ENCODE assay signal across 25 cellular contexts in genomic region chr12:57169046-57169795, GRCh38. TPM values are rescaled to one million over a fixed set of nuclear protein-coding genes. Genes with fewer than 3 reads are reported as not detected.
"Had no signal": no experiment of that assay in that cellular context is flagged by ENCODE, and none has a peak within 500 bp of the region (broad histone marks: within the 10 kb centered on the region; RNA-seq: fewer than 3 reads in every experiment).

No MANE protein-coding gene starts in this region.

- H3K27me3 ChIP-seq: breast epithelium, right atrium auricular region, spleen, uterus had no signal

- DNase-seq: activated CD4-positive, alpha-beta memory T cell treated with anti-CD3 and anti-CD28 coated beads for 36 hours; activated CD4-positive, alpha-beta T cell treated with anti-CD3 and anti-CD28 coated beads for 48 hours; activated CD8-positive, alpha-beta memory T cell treated with anti-CD3 and anti-CD28 coated beads, Interleukin-2, amount 50 U/mL, for 4 hours; activated effector memory CD4-positive, alpha-beta T cell treated with anti-CD3 and anti-CD28 coated beads, Interleukin-2, amount 50 U/mL, for 16 hours; activated naive CD4-positive, alpha-beta T cell treated with anti-CD3 and anti-CD28 coated beads for 36 hours; activated naive CD8-positive, alpha-beta T cell treated with anti-CD3 and anti-CD28 coated beads, Interleukin-2, amount 10 ng/mL, durations not matched to agents 7 days and 5 days; activated T-cell treated with anti-CD3 and anti-CD28 coated beads, Interleukin-2, amount 50 U/mL, for 1 hour; dermis blood vessel endothelial cell; effector CD8-positive, alpha-beta T cell; hippocampal formation; immature natural killer cell; kidney; midbrain; naive thymus-derived CD4-positive, alpha-beta T cell; spleen; stimulated activated CD4-positive, alpha-beta T cell treated with anti-CD3 and anti-CD28 coated beads, Interleukin-2, amount 100 ng/mL, for 48 hours; stimulated activated naive CD4-positive, alpha-beta T cell treated with Interleukin-2 at 50 U/mL for 16 hours; SW 1271; T-helper 9 cell; uterus; WERI-Rb-1 had no signal

- H3K27ac ChIP-seq: right atrium auricular region, spleen, WERI-Rb-1 had no signal

- H3K4me1 ChIP-seq: breast epithelium, right atrium auricular region, spleen, uterus had no signal

- H3K36me3 ChIP-seq: breast epithelium, uterus, WERI-Rb-1 had no signal

- H3K9me3 ChIP-seq: breast epithelium, right atrium auricular region, spleen, uterus had no signal

- H3K4me3 ChIP-seq: breast epithelium, right atrium auricular region, spleen, uterus had no signal

RNA-seq across cellular contexts. Expression of gene LRP1-AS, which starts 21.8 kb away (rescaled TPM):
- polyA plus RNA-seq: fibroblast of lung; immature natural killer cell; naive thymus-derived CD4-positive, alpha-beta T cell; spleen; thymus had no signal

RNA-seq across cellular contexts. Expression of gene NXPH4, which starts 47.4 kb away (rescaled TPM):
- polyA plus RNA-seq: immature natural killer cell; naive thymus-derived CD4-positive, alpha-beta T cell had no signal
